ENCODE assay signal across 10 cellular contexts in the genomic region with DNA sequence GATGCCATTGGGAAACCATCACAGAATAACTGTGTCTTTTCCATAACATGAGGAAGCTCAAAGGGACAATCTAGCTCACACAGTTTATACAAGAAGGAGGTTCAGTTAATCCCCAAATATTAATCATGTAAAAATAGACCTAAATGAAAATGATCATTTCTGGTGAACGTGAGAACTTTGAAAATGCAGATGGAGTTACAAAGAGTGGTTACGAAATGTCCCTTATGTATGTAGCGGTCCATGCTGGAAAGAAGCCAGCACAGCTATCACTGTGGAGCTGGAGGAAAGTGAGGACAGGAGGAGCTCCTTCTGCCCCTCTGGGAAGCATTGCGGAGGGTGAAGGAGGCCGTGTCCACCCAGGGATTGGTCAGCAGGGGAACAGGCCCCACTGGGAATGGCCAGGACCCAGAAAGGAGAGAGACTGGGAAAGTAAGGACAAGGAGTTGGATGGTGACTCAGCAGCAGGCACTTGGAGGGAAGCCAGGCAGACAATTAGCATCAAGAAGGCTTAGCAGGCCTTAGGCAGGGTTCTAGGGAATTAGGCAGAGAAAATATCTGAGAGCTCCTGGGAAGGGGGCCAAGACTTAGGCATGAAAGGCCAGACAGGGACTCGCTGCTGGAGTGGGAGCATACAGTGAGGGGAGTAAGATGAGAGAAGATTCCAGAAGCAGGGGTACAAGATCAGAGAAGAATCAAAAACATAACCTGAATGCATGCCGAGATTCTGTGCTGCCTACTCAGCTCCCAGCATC.
A peak's percentile ranks its signal among the peaks of the same experiment; 100 is the strongest.
DNase-seq lines count a peak whose midpoint lies in the region; ATAC-seq, FAIRE-seq and TF ChIP-seq lines count a peak whose summit lies in the region.
"Had no signal": no experiment of that assay in that cellular context is flagged by ENCODE, and none has a peak within 500 bp of the region (broad histone marks: within the 10 kb centered on the region; RNA-seq: fewer than 3 reads in every experiment).

No MANE protein-coding gene starts in this region.

- ATAC-seq in stimulated activated naive B cell treated with anti-CD40 and anti-IgM and Interleukin-4, amounts not matched to agents 10 μg/mL and 1 μg/mL and 100 μg/mL, for 72 hours (replicated peaks), result no peak

- TF ChIP-seq CTCF in brain (conservative IDR thresholded peaks at IDR 0.05) (no peak), kidney (IDR thresholded peaks at IDR 0.05; ENCODE audit: borderline replicate concordance, extremely low read depth, insufficient read depth) (no peak), CD14-positive monocyte (IDR thresholded peaks at IDR 0.05) (no peak)

- H3K4me1 Mint-ChIP-seq in brain (peaks cover 71% of the 10 kb centered on the region), CD14-positive monocyte (peaks cover 2% of the 10 kb centered on the region)
- no peaks in the 10 kb centered on the region for H3K4me1 Mint-ChIP-seq in stimulated activated naive B cell treated with anti-CD40 and anti-IgM and Interleukin-4, amounts not matched to agents 10 μg/mL and 1 μg/mL and 100 μg/mL, for 72 hours

- DNase-seq in COLO829 (ENCODE audit: low spot score) (peak; percentile 92), NCI-H2081 (lab: John Stamatoyannopoulos, UW) (peak; percentile 19 to 59), kidney (peak; percentile 95), CD14-positive monocyte (ENCODE audit: low spot score) (no peak), SKM-1 (lab: John Stamatoyannopoulos, UW; ENCODE audit: unreplicated experiment) (no peak)
- no peak for DNase-seq in stimulated activated naive B cell treated with anti-CD40 and anti-IgM and Interleukin-4, amounts not matched to agents 10 μg/mL and 1 μg/mL and 100 μg/mL, for 72 hours

- H3K9me3 Mint-ChIP-seq in brain (peaks cover 0 to 11% (median 3%) of the 10 kb centered on the region in 5 experiments), CD14-positive monocyte (no peaks in the 10 kb centered on the region)
- no peaks in the 10 kb centered on the region for H3K9me3 Mint-ChIP-seq in stimulated activated naive B cell treated with anti-CD40 and anti-IgM and Interleukin-4, amounts not matched to agents 10 μg/mL and 1 μg/mL and 100 μg/mL, for 72 hours
- H3K9me3 Mint-ChIP-seq: activated naive CD8-positive, alpha-beta T cell treated with anti-CD3 and anti-CD28 coated beads, Interleukin-2, amount 10 ng/mL, durations not matched to agents 7 days and 5 days; stimulated activated naive CD8-positive, alpha-beta T cell treated with anti-CD3 and anti-CD28 coated beads, Interleukin-15, Interleukin-2, amounts not matched to agents 100 ng/mL and 50 ng/mL, for 24 hours had no signal

- peaks cover 4% of the 10 kb centered on the region for H3K36me3 Mint-ChIP-seq in brain
- no peaks in the 10 kb centered on the region for H3K36me3 Mint-ChIP-seq in CD14-positive monocyte
- H3K36me3 Mint-ChIP-seq in stimulated activated naive B cell treated with anti-CD40 and anti-IgM and Interleukin-4, amounts not matched to agents 10 μg/mL and 1 μg/mL and 100 μg/mL, for 72 hours, result no peaks in the 10 kb centered on the region
- H3K36me3 Mint-ChIP-seq: activated naive CD8-positive, alpha-beta T cell treated with anti-CD3 and anti-CD28 coated beads, Interleukin-2, amount 10 ng/mL, durations not matched to agents 7 days and 5 days had no signal

- no peak overlapping the region for H3K4me3 ChIP-seq in kidney (ENCODE audit: low read length in 2 of 2)

- H3K27ac Mint-ChIP-seq in brain, result peak overlapping the region; percentile 71 to 93 (median 90)
- H3K27ac Mint-ChIP-seq in CD14-positive monocyte, result peak overlapping the region in 1 of 7 donors; percentile 20
- no peak overlapping the region for H3K27ac Mint-ChIP-seq in stimulated activated naive B cell treated with anti-CD40 and anti-IgM and Interleukin-4, amounts not matched to agents 10 μg/mL and 1 μg/mL and 100 μg/mL, for 72 hours
- H3K27ac Mint-ChIP-seq: activated naive CD8-positive, alpha-beta T cell treated with anti-CD3 and anti-CD28 coated beads, Interleukin-2, amount 10 ng/mL, durations not matched to agents 7 days and 5 days; stimulated activated naive CD8-positive, alpha-beta T cell treated with anti-CD3 and anti-CD28 coated beads, Interleukin-15, Interleukin-2, amounts not matched to agents 100 ng/mL and 50 ng/mL, for 24 hours had no signal

- peaks cover 12 to 14% of the 10 kb centered on the region in 2 donors for H3K4me1 ChIP-seq in kidney (ENCODE audit: control insufficient read depth in 1 of 2, insufficient read depth in 1 of 2, low read depth in 1 of 2, low read length in 2 of 2)

- H3K4me3 Mint-ChIP-seq in brain (peak overlapping the region in 3 of 5 experiments; percentile 23 to 50 (median 39)), CD14-positive monocyte (no peak overlapping the region)
- H3K4me3 Mint-ChIP-seq in stimulated activated naive B cell treated with anti-CD40 and anti-IgM and Interleukin-4, amounts not matched to agents 10 μg/mL and 1 μg/mL and 100 μg/mL, for 72 hours, result no peak overlapping the region
- H3K4me3 Mint-ChIP-seq: activated naive CD8-positive, alpha-beta T cell treated with anti-CD3 and anti-CD28 coated beads, Interleukin-2, amount 10 ng/mL, durations not matched to agents 7 days and 5 days; stimulated activated naive CD8-positive, alpha-beta T cell treated with anti-CD3 and anti-CD28 coated beads, Interleukin-15, Interleukin-2, amounts not matched to agents 100 ng/mL and 50 ng/mL, for 24 hours had no signal

- H3K36me3 ChIP-seq in kidney (ENCODE audit: control insufficient read depth in 1 of 2, insufficient read depth in 2 of 2, low read length in 2 of 2), result no peaks in the 10 kb centered on the region

- peak overlapping the region in 1 of 2 donors; percentile 15 for H3K9ac ChIP-seq in kidney (ENCODE audit: low read length in 2 of 2)

- peak; percentile 13 for FAIRE-seq in kidney (lab: Jason Lieb, UNC)

- intact Hi-C loops in kidney (cut with DNase I) (loop anchor here (10.0 kb wide), 1 partner anchor 534 kb away; no protein-coding TSS in a partner anchor), CD14-positive monocyte (cut with micrococcal nuclease) (no loop called here)

- no peaks in the 10 kb centered on the region for H3K9me3 ChIP-seq in kidney (ENCODE audit: control insufficient read depth in 1 of 2, low read length in 2 of 2)

- H3K27me3 Mint-ChIP-seq in brain (no peaks in the 10 kb centered on the region), CD14-positive monocyte (ENCODE audit: low read depth in 3 of 3) (peaks cover 13 to 22% (median 15%) of the 10 kb centered on the region in 3 donors)
- H3K27me3 Mint-ChIP-seq in stimulated activated naive B cell treated with anti-CD40 and anti-IgM and Interleukin-4, amounts not matched to agents 10 μg/mL and 1 μg/mL and 100 μg/mL, for 72 hours, result peaks cover 47 to 55% of the 10 kb centered on the region in 2 donors

- H3K27ac ChIP-seq in kidney (ENCODE audit: low read depth in 2 of 2, low read length in 2 of 2), result peak overlapping the region; percentile 45 to 51
- H3K27ac ChIP-seq in temporal lobe (ENCODE audit: low read depth, low read length), result peak overlapping the region; percentile 32

Comparison
In these comparisons a context has a peak if more than half of its experiments do, and no peak if none do; other contexts are left out.
1. DNase-seq: peak in COLO829 (single experiment), NCI-H2081 (2 of 2) and kidney (single experiment); none in CD14-positive monocyte (single experiment), stimulated activated naive B cell treated with anti-CD40 and anti-IgM and Interleukin-4, amounts not matched to agents 10 μg/mL and 1 μg/mL and 100 μg/mL, for 72 hours (single experiment) and SKM-1 (single experiment).
2. H3K4me3 Mint-ChIP-seq: peak in brain (3 of 5); none in CD14-positive monocyte (0 of 2) and stimulated activated naive B cell treated with anti-CD40 and anti-IgM and Interleukin-4, amounts not matched to agents 10 μg/mL and 1 μg/mL and 100 μg/mL, for 72 hours (0 of 2).